ENCODE assay signal across 14 cellular contexts in the genomic region with DNA sequence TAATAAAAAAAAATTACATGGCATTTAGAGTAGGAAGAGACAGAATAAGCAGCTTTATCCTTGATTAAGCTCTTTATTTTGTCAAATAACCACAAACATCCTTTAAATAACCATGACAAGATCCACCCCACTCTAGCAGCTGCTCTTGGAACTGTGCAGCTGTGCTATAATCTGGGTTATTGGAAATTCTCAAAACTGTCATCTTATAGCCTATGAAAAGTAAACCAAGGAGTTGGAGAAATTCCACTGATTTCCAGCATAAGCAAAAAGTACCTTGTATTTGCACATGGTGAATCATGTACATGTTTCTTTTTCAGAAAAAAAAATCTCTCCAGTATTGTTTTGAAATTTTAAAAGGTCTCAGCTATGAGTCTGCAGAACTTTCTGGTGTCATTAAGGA.
"Had no signal": no experiment of that assay in that cellular context is flagged by ENCODE, and none has a peak within 500 bp of the region (broad histone marks: within the 10 kb centered on the region; RNA-seq: fewer than 3 reads in every experiment).

No MANE protein-coding gene starts in this region.

- H3K4me1 ChIP-seq: right atrium auricular region, thyroid gland, uterus had no signal

- H3K9me3 ChIP-seq: esophagus squamous epithelium, neutrophil, right atrium auricular region, thyroid gland, uterus had no signal

- H3K27me3 ChIP-seq: esophagus squamous epithelium, neutrophil, right atrium auricular region, thyroid gland, uterus had no signal

- H3K4me3 ChIP-seq: esophagus squamous epithelium, right atrium auricular region, thyroid gland, uterus had no signal

- DNase-seq: activated CD4-positive, alpha-beta memory T cell treated with anti-CD3 and anti-CD28 coated beads for 36 hours; activated CD4-positive, alpha-beta T cell treated with anti-CD3 and anti-CD28 coated beads for 1 hour; activated CD8-positive, alpha-beta memory T cell treated with anti-CD3 and anti-CD28 coated beads, Interleukin-2, amount 50 U/mL, for 4 hours; activated naive CD4-positive, alpha-beta T cell treated with Interleukin-2 at 50 U/mL for 16 hours; esophagus squamous epithelium; kidney glomerular epithelial cell; naive B cell; T-cell; T1000; thyroid gland; uterus had no signal

- H3K27ac ChIP-seq: esophagus squamous epithelium, neutrophil, right atrium auricular region, thyroid gland, uterus had no signal

- ATAC-seq: stimulated activated effector memory CD8-positive, alpha-beta T cell treated with anti-CD3 and anti-CD28 coated beads, Interleukin-12 subunit alpha, Interleukin-12 subunit beta, amount 100 ng/mL, for 72 hours; T-cell had no signal

- H3K36me3 ChIP-seq: esophagus squamous epithelium, neutrophil, right atrium auricular region, thyroid gland, uterus had no signal
